ENCODE assay signal across 1 cellular context in genomic region chr20:34561661-34562060, GRCh38.
TF ChIP-seq lines count a peak whose summit lies in the region.

No MANE protein-coding gene starts in this region.

TF ChIP-seq in HepG2, 621 proteins besides CTCF, POLR2A, EP300 and RAD21:
- TF ChIP-seq ZNF652 (CRISPR knock-in tag; IDR thresholded peaks at IDR 0.05; ENCODE audit: borderline replicate concordance, low read depth) (no peak), PHF8 (CRISPR knock-in tag; IDR thresholded peaks at IDR 0.05) (no peak), STAT5B (CRISPR knock-in tag; IDR thresholded peaks at IDR 0.05) (no peak), SOX5 (CRISPR knock-in tag; IDR thresholded peaks at IDR 0.05; ENCODE audit: borderline replicate concordance) (no peak), ZNF44 (CRISPR knock-in tag; IDR thresholded peaks at IDR 0.05) (no peak), MZF1 (CRISPR knock-in tag; IDR thresholded peaks at IDR 0.05; ENCODE audit: borderline replicate concordance) (no peak), NFKBIZ (CRISPR knock-in tag; IDR thresholded peaks at IDR 0.05) (no peak), ZFP36L1 (CRISPR knock-in tag; IDR thresholded peaks at IDR 0.05) (no peak), SUZ12 (IDR thresholded peaks at IDR 0.05; ENCODE audit: low read depth, low read length) (no peak), ZNF543 (CRISPR knock-in tag; IDR thresholded peaks at IDR 0.05) (no peak)
- TF ChIP-seq, protein P1, sequence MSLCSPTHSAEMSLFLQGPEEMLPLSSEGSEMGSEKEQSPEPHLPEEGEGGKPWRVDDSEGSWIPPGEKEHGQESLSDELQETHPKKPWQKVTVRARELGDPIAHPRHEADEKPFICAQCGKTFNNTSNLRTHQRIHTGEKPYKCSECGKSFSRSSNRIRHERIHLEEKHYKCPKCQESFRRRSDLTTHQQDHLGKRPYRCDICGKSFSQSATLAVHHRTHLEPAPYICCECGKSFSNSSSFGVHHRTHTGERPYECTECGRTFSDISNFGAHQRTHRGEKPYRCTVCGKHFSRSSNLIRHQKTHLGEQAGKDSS (CRISPR knock-in tag; IDR thresholded peaks at IDR 0.05; ENCODE audit: borderline replicate concordance, low read depth): no peak
